1 cellular context compared by ENCODE assay signal in the genomic region with DNA sequence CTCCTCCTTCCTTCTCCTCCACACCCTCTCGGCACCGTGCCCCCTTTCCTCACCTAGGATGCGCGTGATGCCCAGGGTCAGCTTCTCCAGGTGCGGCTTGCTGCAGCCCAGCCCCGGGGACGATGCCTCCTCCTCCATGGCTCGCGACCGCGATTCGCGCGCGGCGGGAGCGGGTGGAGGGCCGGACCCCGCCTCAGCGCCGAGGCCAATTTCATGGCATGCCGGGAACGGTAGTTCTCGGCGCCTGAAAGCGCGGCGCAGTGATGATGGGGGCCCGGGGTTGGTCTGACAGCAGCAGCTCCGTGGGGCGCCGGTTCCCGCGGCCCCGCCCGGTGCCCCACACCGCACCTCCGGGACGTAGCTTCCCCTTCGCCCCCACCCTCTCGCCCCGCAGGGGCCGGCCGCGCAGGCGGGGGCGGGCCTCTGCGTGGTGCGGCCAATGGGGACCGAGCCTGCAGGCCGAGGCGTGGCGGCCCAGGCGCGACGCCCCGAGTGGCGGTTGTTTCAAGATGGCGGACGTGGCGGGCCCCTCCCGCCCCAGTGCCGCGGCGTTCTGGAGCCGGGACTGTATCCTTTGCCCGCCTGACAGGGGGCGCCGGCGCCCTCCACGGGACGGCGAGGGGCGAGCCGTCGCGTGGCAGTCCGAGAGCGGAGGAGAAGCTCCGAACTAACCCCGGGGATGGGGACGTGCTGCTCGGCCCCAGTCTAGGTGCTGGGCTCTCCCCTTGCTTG.
TF ChIP-seq lines count a peak whose summit lies in the region.

A gene (plus strand): TSS at position 498 of the 732 bp plus-strand sequence. CDS start 12 bp downstream, at position 510.
A gene with protein sequence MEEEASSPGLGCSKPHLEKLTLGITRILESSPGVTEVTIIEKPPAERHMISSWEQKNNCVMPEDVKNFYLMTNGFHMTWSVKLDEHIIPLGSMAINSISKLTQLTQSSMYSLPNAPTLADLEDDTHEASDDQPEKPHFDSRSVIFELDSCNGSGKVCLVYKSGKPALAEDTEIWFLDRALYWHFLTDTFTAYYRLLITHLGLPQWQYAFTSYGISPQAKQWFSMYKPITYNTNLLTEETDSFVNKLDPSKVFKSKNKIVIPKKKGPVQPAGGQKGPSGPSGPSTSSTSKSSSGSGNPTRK (minus strand): TSS at position 373 of the 732 bp plus-strand sequence. CDS start 235 bp downstream, at position 138.

TF ChIP-seq in HepG2, 621 proteins besides CTCF, POLR2A, EP300 and RAD21 (continued from another document and continues in another):
- TF ChIP-seq, protein P1, sequence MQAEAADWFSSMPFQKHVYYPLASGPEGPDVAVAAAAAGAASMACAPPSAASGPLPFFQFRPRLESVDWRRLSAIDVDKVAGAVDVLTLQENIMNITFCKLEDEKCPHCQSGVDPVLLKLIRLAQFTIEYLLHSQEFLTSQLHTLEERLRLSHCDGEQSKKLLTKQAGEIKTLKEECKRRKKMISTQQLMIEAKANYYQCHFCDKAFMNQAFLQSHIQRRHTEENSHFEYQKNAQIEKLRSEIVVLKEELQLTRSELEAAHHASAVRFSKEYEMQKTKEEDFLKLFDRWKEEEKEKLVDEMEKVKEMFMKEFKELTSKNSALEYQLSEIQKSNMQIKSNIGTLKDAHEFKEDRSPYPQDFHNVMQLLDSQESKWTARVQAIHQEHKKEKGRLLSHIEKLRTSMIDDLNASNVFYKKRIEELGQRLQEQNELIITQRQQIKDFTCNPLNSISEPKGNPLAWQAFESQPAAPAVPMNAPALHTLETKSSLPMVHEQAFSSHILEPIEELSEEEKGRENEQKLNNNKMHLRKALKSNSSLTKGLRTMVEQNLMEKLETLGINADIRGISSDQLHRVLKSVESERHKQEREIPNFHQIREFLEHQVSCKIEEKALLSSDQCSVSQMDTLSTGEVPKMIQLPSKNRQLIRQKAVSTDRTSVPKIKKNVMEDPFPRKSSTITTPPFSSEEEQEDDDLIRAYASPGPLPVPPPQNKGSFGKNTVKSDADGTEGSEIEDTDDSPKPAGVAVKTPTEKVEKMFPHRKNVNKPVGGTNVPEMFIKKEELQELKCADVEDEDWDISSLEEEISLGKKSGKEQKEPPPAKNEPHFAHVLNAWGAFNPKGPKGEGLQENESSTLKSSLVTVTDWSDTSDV (CRISPR knock-in tag; IDR thresholded peaks at IDR 0.05): no peak
- TF ChIP-seq, protein P2, sequence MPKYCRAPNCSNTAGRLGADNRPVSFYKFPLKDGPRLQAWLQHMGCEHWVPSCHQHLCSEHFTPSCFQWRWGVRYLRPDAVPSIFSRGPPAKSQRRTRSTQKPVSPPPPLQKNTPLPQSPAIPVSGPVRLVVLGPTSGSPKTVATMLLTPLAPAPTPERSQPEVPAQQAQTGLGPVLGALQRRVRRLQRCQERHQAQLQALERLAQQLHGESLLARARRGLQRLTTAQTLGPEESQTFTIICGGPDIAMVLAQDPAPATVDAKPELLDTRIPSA (CRISPR knock-in tag; IDR thresholded peaks at IDR 0.05; ENCODE audit: borderline replicate concordance): peak; percentile 87; the same call in 1 of the 2 replicates
- TF ChIP-seq ZNF335 (CRISPR knock-in tag; IDR thresholded peaks at IDR 0.05) (no peak; the same call in 1 of the 2 replicates), ATRX (CRISPR knock-in tag; IDR thresholded peaks at IDR 0.05; ENCODE audit: borderline replicate concordance) (no peak), SMC3 (IDR thresholded peaks at IDR 0.05; ENCODE audit: low read length) (no peak), SMAD1 (CRISPR knock-in tag; IDR thresholded peaks at IDR 0.05; ENCODE audit: borderline replicate concordance, low read depth) (peak; percentile 56; the same call in 1 of the 2 replicates), SAFB2 (CRISPR knock-in tag; IDR thresholded peaks at IDR 0.05; ENCODE audit: borderline replicate concordance, low read depth) (0 out of 2 replicates have a peak, but pooled peaks have one; percentile 42), KDM3A (CRISPR knock-in tag; IDR thresholded peaks at IDR 0.05; ENCODE audit: low read depth) (peak; percentile 17; the same call in 1 of the 2 replicates), ELF3 (CRISPR knock-in tag; IDR thresholded peaks at IDR 0.05) (peak; percentile 29; the same call in 1 of the 2 replicates), SYNCRIP (IDR thresholded peaks at IDR 0.05; ENCODE audit: insufficient read depth, low read depth, low read length) (no peak), ZNF20 (CRISPR knock-in tag; IDR thresholded peaks at IDR 0.05) (no peak), GFI1 (CRISPR knock-in tag; IDR thresholded peaks at IDR 0.05; ENCODE audit: borderline replicate concordance) (peak; percentile 44; the same call in 1 of the 2 replicates), ZSCAN29 (CRISPR knock-in tag; conservative IDR thresholded peaks at IDR 0.05) (peak; percentile 73), ZNF556 (CRISPR knock-in tag; IDR thresholded peaks at IDR 0.05; ENCODE audit: borderline replicate concordance) (peak; percentile 62; the same call in 1 of the 2 replicates), ZNF33B (CRISPR knock-in tag; IDR thresholded peaks at IDR 0.05) (0 out of 2 replicates have a peak, but pooled peaks have one; percentile 25), AGO2 (optimal IDR thresholded peaks at IDR 0.05; ENCODE audit: low read depth, low read length) (peak; percentile 51), KAT7 (CRISPR knock-in tag; IDR thresholded peaks at IDR 0.05; ENCODE audit: borderline replicate concordance) (peak; percentile 11; the same call in 1 of the 2 replicates), ZIK1 (CRISPR knock-in tag; IDR thresholded peaks at IDR 0.05; ENCODE audit: borderline replicate concordance, low read depth) (peak; percentile 54; the same call in 1 of the 2 replicates), HHEX (CRISPR knock-in tag; IDR thresholded peaks at IDR 0.05) (no peak), TP53 (CRISPR knock-in tag; conservative IDR thresholded peaks at IDR 0.05) (0 out of 2 replicates have a peak, but pooled peaks have one; percentile 16), RBM22 (optimal IDR thresholded peaks at IDR 0.05; ENCODE audit: low read length) (no peak)
- TF ChIP-seq, protein P3, sequence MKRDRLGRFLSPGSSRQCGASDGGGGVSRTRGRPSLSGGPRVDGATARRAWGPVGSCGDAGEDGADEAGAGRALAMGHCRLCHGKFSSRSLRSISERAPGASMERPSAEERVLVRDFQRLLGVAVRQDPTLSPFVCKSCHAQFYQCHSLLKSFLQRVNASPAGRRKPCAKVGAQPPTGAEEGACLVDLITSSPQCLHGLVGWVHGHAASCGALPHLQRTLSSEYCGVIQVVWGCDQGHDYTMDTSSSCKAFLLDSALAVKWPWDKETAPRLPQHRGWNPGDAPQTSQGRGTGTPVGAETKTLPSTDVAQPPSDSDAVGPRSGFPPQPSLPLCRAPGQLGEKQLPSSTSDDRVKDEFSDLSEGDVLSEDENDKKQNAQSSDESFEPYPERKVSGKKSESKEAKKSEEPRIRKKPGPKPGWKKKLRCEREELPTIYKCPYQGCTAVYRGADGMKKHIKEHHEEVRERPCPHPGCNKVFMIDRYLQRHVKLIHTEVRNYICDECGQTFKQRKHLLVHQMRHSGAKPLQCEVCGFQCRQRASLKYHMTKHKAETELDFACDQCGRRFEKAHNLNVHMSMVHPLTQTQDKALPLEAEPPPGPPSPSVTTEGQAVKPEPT (CRISPR knock-in tag; IDR thresholded peaks at IDR 0.05; ENCODE audit: low read depth): 0 out of 2 replicates have a peak, but pooled peaks have one; percentile 21
- TF ChIP-seq, protein P4, sequence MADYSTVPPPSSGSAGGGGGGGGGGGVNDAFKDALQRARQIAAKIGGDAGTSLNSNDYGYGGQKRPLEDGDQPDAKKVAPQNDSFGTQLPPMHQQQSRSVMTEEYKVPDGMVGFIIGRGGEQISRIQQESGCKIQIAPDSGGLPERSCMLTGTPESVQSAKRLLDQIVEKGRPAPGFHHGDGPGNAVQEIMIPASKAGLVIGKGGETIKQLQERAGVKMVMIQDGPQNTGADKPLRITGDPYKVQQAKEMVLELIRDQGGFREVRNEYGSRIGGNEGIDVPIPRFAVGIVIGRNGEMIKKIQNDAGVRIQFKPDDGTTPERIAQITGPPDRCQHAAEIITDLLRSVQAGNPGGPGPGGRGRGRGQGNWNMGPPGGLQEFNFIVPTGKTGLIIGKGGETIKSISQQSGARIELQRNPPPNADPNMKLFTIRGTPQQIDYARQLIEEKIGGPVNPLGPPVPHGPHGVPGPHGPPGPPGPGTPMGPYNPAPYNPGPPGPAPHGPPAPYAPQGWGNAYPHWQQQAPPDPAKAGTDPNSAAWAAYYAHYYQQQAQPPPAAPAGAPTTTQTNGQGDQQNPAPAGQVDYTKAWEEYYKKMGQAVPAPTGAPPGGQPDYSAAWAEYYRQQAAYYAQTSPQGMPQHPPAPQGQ (CRISPR knock-in tag; IDR thresholded peaks at IDR 0.05; ENCODE audit: borderline replicate concordance): no peak
- TF ChIP-seq, protein P5, sequence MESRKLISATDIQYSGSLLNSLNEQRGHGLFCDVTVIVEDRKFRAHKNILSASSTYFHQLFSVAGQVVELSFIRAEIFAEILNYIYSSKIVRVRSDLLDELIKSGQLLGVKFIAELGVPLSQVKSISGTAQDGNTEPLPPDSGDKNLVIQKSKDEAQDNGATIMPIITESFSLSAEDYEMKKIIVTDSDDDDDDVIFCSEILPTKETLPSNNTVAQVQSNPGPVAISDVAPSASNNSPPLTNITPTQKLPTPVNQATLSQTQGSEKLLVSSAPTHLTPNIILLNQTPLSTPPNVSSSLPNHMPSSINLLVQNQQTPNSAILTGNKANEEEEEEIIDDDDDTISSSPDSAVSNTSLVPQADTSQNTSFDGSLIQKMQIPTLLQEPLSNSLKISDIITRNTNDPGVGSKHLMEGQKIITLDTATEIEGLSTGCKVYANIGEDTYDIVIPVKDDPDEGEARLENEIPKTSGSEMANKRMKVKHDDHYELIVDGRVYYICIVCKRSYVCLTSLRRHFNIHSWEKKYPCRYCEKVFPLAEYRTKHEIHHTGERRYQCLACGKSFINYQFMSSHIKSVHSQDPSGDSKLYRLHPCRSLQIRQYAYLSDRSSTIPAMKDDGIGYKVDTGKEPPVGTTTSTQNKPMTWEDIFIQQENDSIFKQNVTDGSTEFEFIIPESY (CRISPR knock-in tag; IDR thresholded peaks at IDR 0.05): no peak; the same call in 1 of the 2 replicates
- TF ChIP-seq, protein P6, sequence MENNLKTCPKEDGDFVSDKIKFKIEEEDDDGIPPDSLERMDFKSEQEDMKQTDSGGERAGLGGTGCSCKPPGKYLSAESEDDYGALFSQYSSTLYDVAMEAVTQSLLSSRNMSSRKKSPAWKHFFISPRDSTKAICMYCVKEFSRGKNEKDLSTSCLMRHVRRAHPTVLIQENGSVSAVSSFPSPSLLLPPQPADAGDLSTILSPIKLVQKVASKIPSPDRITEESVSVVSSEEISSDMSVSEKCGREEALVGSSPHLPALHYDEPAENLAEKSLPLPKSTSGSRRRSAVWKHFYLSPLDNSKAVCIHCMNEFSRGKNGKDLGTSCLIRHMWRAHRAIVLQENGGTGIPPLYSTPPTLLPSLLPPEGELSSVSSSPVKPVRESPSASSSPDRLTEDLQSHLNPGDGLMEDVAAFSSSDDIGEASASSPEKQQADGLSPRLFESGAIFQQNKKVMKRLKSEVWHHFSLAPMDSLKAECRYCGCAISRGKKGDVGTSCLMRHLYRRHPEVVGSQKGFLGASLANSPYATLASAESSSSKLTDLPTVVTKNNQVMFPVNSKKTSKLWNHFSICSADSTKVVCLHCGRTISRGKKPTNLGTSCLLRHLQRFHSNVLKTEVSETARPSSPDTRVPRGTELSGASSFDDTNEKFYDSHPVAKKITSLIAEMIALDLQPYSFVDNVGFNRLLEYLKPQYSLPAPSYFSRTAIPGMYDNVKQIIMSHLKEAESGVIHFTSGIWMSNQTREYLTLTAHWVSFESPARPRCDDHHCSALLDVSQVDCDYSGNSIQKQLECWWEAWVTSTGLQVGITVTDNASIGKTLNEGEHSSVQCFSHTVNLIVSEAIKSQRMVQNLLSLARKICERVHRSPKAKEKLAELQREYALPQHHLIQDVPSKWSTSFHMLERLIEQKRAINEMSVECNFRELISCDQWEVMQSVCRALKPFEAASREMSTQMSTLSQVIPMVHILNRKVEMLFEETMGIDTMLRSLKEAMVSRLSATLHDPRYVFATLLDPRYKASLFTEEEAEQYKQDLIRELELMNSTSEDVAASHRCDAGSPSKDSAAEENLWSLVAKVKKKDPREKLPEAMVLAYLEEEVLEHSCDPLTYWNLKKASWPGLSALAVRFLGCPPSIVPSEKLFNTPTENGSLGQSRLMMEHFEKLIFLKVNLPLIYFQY (CRISPR knock-in tag; IDR thresholded peaks at IDR 0.05; ENCODE audit: borderline replicate concordance): peak; percentile 57; the same call in 1 of the 2 replicates
- TF ChIP-seq, protein P7, sequence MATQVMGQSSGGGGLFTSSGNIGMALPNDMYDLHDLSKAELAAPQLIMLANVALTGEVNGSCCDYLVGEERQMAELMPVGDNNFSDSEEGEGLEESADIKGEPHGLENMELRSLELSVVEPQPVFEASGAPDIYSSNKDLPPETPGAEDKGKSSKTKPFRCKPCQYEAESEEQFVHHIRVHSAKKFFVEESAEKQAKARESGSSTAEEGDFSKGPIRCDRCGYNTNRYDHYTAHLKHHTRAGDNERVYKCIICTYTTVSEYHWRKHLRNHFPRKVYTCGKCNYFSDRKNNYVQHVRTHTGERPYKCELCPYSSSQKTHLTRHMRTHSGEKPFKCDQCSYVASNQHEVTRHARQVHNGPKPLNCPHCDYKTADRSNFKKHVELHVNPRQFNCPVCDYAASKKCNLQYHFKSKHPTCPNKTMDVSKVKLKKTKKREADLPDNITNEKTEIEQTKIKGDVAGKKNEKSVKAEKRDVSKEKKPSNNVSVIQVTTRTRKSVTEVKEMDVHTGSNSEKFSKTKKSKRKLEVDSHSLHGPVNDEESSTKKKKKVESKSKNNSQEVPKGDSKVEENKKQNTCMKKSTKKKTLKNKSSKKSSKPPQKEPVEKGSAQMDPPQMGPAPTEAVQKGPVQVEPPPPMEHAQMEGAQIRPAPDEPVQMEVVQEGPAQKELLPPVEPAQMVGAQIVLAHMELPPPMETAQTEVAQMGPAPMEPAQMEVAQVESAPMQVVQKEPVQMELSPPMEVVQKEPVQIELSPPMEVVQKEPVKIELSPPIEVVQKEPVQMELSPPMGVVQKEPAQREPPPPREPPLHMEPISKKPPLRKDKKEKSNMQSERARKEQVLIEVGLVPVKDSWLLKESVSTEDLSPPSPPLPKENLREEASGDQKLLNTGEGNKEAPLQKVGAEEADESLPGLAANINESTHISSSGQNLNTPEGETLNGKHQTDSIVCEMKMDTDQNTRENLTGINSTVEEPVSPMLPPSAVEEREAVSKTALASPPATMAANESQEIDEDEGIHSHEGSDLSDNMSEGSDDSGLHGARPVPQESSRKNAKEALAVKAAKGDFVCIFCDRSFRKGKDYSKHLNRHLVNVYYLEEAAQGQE (IDR thresholded peaks at IDR 0.05; ENCODE audit: borderline replicate concordance in 1 of 2, low read depth in 1 of 2, low read length in 2 of 2): 0 out of 4 replicates have a peak, but pooled peaks of 1 of the 2 experiments have one; percentile 7
- TF ChIP-seq, protein P8, sequence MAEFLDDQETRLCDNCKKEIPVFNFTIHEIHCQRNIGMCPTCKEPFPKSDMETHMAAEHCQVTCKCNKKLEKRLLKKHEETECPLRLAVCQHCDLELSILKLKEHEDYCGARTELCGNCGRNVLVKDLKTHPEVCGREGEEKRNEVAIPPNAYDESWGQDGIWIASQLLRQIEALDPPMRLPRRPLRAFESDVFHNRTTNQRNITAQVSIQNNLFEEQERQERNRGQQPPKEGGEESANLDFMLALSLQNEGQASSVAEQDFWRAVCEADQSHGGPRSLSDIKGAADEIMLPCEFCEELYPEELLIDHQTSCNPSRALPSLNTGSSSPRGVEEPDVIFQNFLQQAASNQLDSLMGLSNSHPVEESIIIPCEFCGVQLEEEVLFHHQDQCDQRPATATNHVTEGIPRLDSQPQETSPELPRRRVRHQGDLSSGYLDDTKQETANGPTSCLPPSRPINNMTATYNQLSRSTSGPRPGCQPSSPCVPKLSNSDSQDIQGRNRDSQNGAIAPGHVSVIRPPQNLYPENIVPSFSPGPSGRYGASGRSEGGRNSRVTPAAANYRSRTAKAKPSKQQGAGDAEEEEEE (CRISPR knock-in tag; IDR thresholded peaks at IDR 0.05; ENCODE audit: borderline replicate concordance): no peak
